21 cellular contexts compared by ENCODE assay signal in genomic region chr10:15531927-15532722, GRCh38.
"Had no signal": no experiment of that assay in that cellular context is flagged by ENCODE, and none has a peak within 500 bp of the region (broad histone marks: within the 10 kb centered on the region; RNA-seq: fewer than 3 reads in every experiment).

No MANE protein-coding gene starts in this region.

- H3K4me1 ChIP-seq: colonic mucosa, gastrocnemius medialis, neural progenitor cell, prostate gland, right atrium auricular region, spleen, testis, transverse colon, upper lobe of right lung, uterus had no signal

- H3K27me3 ChIP-seq: colonic mucosa, gastrocnemius medialis, neural progenitor cell, right atrium auricular region, spleen, testis, transverse colon, upper lobe of right lung, uterus had no signal

- H3K27ac ChIP-seq: colonic mucosa, gastrocnemius medialis, neural progenitor cell, prostate gland, right atrium auricular region, skin epidermis, spleen, testis, transverse colon, upper lobe of right lung, uterus had no signal

- H2AFZ ChIP-seq: neural progenitor cell had no signal

- H3K9ac ChIP-seq: neural progenitor cell had no signal

- H3K36me3 ChIP-seq: colonic mucosa, gastrocnemius medialis, neural progenitor cell, prostate gland, right atrium auricular region, spleen, transverse colon, upper lobe of right lung, uterus had no signal

- ATAC-seq: effector memory CD8-positive, alpha-beta T cell; gastrocnemius medialis; left lobe of liver; naive thymus-derived CD4-positive, alpha-beta T cell; stimulated activated memory B cell treated with anti-CD40 and anti-IgM and Interleukin-4, amounts not matched to agents 10 μg/mL and 1 μg/mL and 100 μg/mL, for 72 hours; stimulated activated naive CD8-positive, alpha-beta T cell treated with anti-CD3 and anti-CD28 coated beads, Interleukin-15, Interleukin-2, amounts not matched to agents 100 U/mL and 50 U/mL, for 24 hours; upper lobe of right lung had no signal

- H3K4me3 ChIP-seq: colonic mucosa, gastrocnemius medialis, neural progenitor cell, prostate gland, right atrium auricular region, skin epidermis, spleen, testis, transverse colon, upper lobe of right lung, uterus had no signal

- DNase-seq: colonic mucosa; dermis blood vessel endothelial cell; effector memory CD8-positive, alpha-beta T cell; gastrocnemius medialis; kidney; mesenchymal stem cell; naive thymus-derived CD4-positive, alpha-beta T cell; spleen; stimulated activated CD4-positive, alpha-beta T cell treated with anti-CD3 and anti-CD28 coated beads, Interleukin-4, amount 100 ng/mL, for 4 hours; stimulated activated naive CD8-positive, alpha-beta T cell treated with anti-CD3 and anti-CD28 coated beads, Interleukin-15, Interleukin-2, amounts not matched to agents 100 U/mL and 50 U/mL, for 24 hours; substantia nigra; testis; transverse colon; upper lobe of right lung; uterus had no signal

- H3K9me3 ChIP-seq: colonic mucosa, gastrocnemius medialis, prostate gland, right atrium auricular region, spleen, testis, transverse colon, upper lobe of right lung, uterus had no signal

- H3K4me2 ChIP-seq: neural progenitor cell had no signal
